ENCODE assay signal across 1 cellular context in the genomic region with DNA sequence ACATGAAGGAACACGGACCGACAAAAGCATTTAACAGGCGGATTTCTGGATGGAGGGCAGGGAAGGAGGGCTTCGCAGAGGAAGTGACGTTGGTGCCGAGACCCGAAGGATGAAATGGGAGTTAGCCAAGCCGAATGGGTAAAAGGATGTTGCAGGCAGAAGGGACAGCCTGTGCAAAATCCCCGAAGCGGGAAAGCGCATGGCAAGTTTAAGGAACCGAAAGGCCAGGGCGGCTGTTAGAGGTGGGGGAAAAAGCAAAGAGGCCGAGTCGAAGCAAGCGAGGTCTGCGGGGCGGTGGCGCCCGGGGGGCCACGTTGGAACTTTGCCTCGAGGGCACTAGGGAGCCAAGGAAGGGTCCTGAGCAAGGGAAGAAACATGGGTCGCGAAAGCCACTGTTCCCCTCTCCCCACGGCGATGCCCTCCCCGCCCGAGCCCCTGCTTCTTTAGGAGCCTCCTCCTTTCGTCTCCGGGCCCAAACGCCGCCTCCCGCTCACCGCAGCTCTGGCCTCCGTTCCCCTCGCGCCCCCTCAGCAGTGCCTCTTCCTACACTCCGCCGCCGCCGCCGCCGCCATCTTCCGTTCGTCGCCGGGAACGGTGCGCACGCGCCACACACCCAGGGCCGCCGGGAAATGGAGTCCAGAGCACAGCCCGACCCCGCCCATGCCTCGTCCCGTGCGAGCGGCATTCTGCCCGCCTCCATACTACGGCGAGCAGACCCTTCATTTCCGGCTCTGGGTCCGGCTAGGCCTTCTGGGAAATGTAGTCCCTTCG.
TF ChIP-seq lines count a peak whose summit lies in the region.

Gene SYMPK (minus strand): TSS at position 584 of the 771 bp plus-strand sequence. CDS start 8,652 bp downstream, outside the sequence.

TF ChIP-seq in HepG2, 621 proteins besides CTCF, POLR2A, EP300 and RAD21 (continued from another document and continues in another):
- TF ChIP-seq EED (CRISPR knock-in tag; IDR thresholded peaks at IDR 0.05) (0 out of 2 replicates have a peak, but pooled peaks have one; percentile 57), GFI1 (CRISPR knock-in tag; IDR thresholded peaks at IDR 0.05; ENCODE audit: borderline replicate concordance) (no peak), MBNL3 (CRISPR knock-in tag; conservative IDR thresholded peaks at IDR 0.05) (no peak), RARG (CRISPR knock-in tag; IDR thresholded peaks at IDR 0.05; ENCODE audit: low read depth) (no peak), ZUFSP (CRISPR knock-in tag; IDR thresholded peaks at IDR 0.05; ENCODE audit: borderline replicate concordance) (no peak), PHF8 (CRISPR knock-in tag; IDR thresholded peaks at IDR 0.05) (peak; percentile 68), RFX5 (IDR thresholded peaks at IDR 0.05; ENCODE audit: low read depth, low read length) (no peak), ZKSCAN8 (CRISPR knock-in tag; IDR thresholded peaks at IDR 0.05; ENCODE audit: borderline replicate concordance) (no peak; the same call in 1 of the 2 replicates), ZNF3 (CRISPR knock-in tag; IDR thresholded peaks at IDR 0.05) (no peak), PAXIP1 (CRISPR knock-in tag; conservative IDR thresholded peaks at IDR 0.05) (no peak; the same call in 1 of the 2 replicates), BCL3 (CRISPR knock-in tag; IDR thresholded peaks at IDR 0.05) (no peak), ZMAT3 (CRISPR knock-in tag; conservative IDR thresholded peaks at IDR 0.05) (peak; percentile 51; the same call in 1 of the 2 replicates), HNF4G (IDR thresholded peaks at IDR 0.05; ENCODE audit: borderline replicate concordance, low read depth, low read length) (no peak), HNF4G (CRISPR knock-in tag; IDR thresholded peaks at IDR 0.05; ENCODE audit: borderline replicate concordance, low read depth) (no peak), ZNF432 (CRISPR knock-in tag; IDR thresholded peaks at IDR 0.05; ENCODE audit: borderline replicate concordance) (no peak), ZNF484 (CRISPR knock-in tag; IDR thresholded peaks at IDR 0.05; ENCODE audit: borderline replicate concordance, low read depth) (no peak), HBP1 (CRISPR knock-in tag; IDR thresholded peaks at IDR 0.05; ENCODE audit: low read depth) (no peak), ZNF503 (CRISPR knock-in tag; IDR thresholded peaks at IDR 0.05) (peak; percentile 50; the same call in 1 of the 2 replicates), CEBPB (IDR thresholded peaks at IDR 0.05; ENCODE audit: borderline replicate concordance, low read depth, low read length) (no peak), RFX1 (IDR thresholded peaks at IDR 0.05) (no peak), ZNF644 (CRISPR knock-in tag; IDR thresholded peaks at IDR 0.05; ENCODE audit: low read depth) (no peak), KDM3A (CRISPR knock-in tag; IDR thresholded peaks at IDR 0.05; ENCODE audit: low read depth) (peak; percentile 62; the same call in 1 of the 2 replicates)
- TF ChIP-seq, protein P1, sequence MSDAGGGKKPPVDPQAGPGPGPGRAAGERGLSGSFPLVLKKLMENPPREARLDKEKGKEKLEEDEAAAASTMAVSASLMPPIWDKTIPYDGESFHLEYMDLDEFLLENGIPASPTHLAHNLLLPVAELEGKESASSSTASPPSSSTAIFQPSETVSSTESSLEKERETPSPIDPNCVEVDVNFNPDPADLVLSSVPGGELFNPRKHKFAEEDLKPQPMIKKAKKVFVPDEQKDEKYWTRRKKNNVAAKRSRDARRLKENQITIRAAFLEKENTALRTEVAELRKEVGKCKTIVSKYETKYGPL (CRISPR knock-in tag; IDR thresholded peaks at IDR 0.05): no peak
- TF ChIP-seq, protein P2, sequence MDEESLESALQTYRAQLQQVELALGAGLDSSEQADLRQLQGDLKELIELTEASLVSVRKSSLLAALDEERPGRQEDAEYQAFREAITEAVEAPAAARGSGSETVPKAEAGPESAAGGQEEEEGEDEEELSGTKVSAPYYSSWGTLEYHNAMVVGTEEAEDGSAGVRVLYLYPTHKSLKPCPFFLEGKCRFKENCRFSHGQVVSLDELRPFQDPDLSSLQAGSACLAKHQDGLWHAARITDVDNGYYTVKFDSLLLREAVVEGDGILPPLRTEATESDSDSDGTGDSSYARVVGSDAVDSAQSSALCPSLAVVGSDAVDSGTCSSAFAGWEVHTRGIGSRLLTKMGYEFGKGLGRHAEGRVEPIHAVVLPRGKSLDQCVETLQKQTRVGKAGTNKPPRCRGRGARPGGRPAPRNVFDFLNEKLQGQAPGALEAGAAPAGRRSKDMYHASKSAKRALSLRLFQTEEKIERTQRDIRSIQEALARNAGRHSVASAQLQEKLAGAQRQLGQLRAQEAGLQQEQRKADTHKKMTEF (CRISPR knock-in tag; IDR thresholded peaks at IDR 0.05): peak; percentile 81; the same call in 1 of the 2 replicates
- TF ChIP-seq, protein P3, sequence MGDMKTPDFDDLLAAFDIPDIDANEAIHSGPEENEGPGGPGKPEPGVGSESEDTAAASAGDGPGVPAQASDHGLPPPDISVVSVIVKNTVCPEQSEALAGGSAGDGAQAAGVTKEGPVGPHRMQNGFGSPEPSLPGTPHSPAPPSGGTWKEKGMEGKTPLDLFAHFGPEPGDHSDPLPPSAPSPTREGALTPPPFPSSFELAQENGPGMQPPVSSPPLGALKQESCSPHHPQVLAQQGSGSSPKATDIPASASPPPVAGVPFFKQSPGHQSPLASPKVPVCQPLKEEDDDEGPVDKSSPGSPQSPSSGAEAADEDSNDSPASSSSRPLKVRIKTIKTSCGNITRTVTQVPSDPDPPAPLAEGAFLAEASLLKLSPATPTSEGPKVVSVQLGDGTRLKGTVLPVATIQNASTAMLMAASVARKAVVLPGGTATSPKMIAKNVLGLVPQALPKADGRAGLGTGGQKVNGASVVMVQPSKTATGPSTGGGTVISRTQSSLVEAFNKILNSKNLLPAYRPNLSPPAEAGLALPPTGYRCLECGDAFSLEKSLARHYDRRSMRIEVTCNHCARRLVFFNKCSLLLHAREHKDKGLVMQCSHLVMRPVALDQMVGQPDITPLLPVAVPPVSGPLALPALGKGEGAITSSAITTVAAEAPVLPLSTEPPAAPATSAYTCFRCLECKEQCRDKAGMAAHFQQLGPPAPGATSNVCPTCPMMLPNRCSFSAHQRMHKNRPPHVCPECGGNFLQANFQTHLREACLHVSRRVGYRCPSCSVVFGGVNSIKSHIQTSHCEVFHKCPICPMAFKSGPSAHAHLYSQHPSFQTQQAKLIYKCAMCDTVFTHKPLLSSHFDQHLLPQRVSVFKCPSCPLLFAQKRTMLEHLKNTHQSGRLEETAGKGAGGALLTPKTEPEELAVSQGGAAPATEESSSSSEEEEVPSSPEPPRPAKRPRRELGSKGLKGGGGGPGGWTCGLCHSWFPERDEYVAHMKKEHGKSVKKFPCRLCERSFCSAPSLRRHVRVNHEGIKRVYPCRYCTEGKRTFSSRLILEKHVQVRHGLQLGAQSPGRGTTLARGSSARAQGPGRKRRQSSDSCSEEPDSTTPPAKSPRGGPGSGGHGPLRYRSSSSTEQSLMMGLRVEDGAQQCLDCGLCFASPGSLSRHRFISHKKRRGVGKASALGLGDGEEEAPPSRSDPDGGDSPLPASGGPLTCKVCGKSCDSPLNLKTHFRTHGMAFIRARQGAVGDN (CRISPR knock-in tag; IDR thresholded peaks at IDR 0.05): peak; percentile 79
- TF ChIP-seq, protein P4, sequence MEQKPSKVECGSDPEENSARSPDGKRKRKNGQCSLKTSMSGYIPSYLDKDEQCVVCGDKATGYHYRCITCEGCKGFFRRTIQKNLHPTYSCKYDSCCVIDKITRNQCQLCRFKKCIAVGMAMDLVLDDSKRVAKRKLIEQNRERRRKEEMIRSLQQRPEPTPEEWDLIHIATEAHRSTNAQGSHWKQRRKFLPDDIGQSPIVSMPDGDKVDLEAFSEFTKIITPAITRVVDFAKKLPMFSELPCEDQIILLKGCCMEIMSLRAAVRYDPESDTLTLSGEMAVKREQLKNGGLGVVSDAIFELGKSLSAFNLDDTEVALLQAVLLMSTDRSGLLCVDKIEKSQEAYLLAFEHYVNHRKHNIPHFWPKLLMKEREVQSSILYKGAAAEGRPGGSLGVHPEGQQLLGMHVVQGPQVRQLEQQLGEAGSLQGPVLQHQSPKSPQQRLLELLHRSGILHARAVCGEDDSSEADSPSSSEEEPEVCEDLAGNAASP (CRISPR knock-in tag; IDR thresholded peaks at IDR 0.05; ENCODE audit: borderline replicate concordance): peak; percentile 41; the same call in 1 of the 2 replicates
- TF ChIP-seq, protein P5, sequence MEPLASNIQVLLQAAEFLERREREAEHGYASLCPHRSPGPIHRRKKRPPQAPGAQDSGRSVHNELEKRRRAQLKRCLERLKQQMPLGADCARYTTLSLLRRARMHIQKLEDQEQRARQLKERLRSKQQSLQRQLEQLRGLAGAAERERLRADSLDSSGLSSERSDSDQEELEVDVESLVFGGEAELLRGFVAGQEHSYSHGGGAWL (CRISPR knock-in tag; IDR thresholded peaks at IDR 0.05): peak; percentile 38; the same call in 1 of the 2 replicates
- TF ChIP-seq, protein P6, sequence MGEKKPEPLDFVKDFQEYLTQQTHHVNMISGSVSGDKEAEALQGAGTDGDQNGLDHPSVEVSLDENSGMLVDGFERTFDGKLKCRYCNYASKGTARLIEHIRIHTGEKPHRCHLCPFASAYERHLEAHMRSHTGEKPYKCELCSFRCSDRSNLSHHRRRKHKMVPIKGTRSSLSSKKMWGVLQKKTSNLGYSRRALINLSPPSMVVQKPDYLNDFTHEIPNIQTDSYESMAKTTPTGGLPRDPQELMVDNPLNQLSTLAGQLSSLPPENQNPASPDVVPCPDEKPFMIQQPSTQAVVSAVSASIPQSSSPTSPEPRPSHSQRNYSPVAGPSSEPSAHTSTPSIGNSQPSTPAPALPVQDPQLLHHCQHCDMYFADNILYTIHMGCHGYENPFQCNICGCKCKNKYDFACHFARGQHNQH (CRISPR knock-in tag; IDR thresholded peaks at IDR 0.05): peak; percentile 75; the same call in 1 of the 2 replicates
